In the genomic region with DNA sequence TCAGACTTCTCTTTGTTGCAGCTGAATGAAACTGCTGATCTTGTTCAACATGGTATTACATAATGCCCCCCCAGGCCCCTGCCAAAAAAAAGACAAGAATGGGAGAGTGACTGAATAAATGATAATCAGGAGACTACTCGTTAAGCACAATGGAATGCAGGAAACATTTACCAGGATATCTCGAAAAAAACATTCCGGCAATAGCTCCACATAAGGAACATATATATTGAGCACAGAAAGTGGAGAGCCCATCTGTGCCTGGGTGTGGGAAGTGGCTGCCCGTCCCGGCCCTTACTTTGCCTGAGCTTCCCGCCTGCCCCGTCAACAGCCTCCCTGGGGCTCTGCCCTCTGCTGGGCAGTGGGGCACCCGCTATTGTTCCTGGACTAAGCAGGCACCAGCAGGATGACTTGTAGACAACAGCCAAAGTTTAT, we compare ENCODE assay signal across 1 cellular context.
TF ChIP-seq lines count a peak whose summit lies in the region.

No MANE protein-coding gene starts in this region.

TF ChIP-seq in WTC11, 78 proteins besides CTCF, POLR2A, EP300 and RAD21 (continued from another document):
- no peak for TF ChIP-seq TCF7 (CRISPR knock-in tag; IDR thresholded peaks at IDR 0.05; ENCODE audit: low read depth)
- TF ChIP-seq, protein P1, sequence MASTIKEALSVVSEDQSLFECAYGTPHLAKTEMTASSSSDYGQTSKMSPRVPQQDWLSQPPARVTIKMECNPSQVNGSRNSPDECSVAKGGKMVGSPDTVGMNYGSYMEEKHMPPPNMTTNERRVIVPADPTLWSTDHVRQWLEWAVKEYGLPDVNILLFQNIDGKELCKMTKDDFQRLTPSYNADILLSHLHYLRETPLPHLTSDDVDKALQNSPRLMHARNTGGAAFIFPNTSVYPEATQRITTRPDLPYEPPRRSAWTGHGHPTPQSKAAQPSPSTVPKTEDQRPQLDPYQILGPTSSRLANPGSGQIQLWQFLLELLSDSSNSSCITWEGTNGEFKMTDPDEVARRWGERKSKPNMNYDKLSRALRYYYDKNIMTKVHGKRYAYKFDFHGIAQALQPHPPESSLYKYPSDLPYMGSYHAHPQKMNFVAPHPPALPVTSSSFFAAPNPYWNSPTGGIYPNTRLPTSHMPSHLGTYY (CRISPR knock-in tag; IDR thresholded peaks at IDR 0.05) = no peak
